ENCODE assay signal across 8 cellular contexts in genomic region chr20:59027746-59028320, GRCh38. TPM values are rescaled to one million over a fixed set of nuclear protein-coding genes. Genes with fewer than 3 reads are reported as not detected.
DNase-seq lines count a peak whose midpoint lies in the region; TF ChIP-seq lines count a peak whose summit lies in the region.
"Had no signal": no experiment of that assay in that cellular context is flagged by ENCODE, and none has a peak within 500 bp of the region (broad histone marks: within the 10 kb centered on the region; RNA-seq: fewer than 3 reads in every experiment).

No MANE protein-coding gene starts in this region.

- no peak overlapping the region for H3K4me3 ChIP-seq in fibroblast of pulmonary artery (replicated peaks; ENCODE audit: low read depth, low read length)

- TF ChIP-seq CTCF in fibroblast of pulmonary artery (IDR thresholded peaks at IDR 0.05; ENCODE audit: low read length, missing control alignments) = no peak

- DNase-seq in AG20443 (ENCODE audit: low spot score) (peak; percentile 51), RKO (ENCODE audit: low spot score) (peak; percentile 23), fibroblast of pulmonary artery (ENCODE audit: low read depth) (peak; percentile 55), mesenteric fat pad (ENCODE audit: low spot score) (no peak), NCI-H526 (lab: John Stamatoyannopoulos, UW) (no peak), NCI-H2029 treated with DMSO at 0.1 percent for 48 hours (lab: John Stamatoyannopoulos, UW) (no peak)
- DNase-seq: NCI-H1694 treated with DMSO at 0.1 percent for 48 hours, trophoblast cell had no signal

RNA-seq across cellular contexts. Expression of gene ATP5F1E, which starts 4.3 kb away (rescaled TPM):
- 71.3 TPM for total RNA-seq in mesenteric fat pad

RNA-seq across cellular contexts. Expression of gene TUBB1, which starts 8.6 kb away (rescaled TPM):
- 0.51 TPM for total RNA-seq in mesenteric fat pad

RNA-seq across cellular contexts. Expression of gene PRELID3B, which starts 14.8 kb away (rescaled TPM):
- 56.8 TPM for total RNA-seq in mesenteric fat pad

RNA-seq across cellular contexts. Expression of gene CTSZ, which starts 20.8 kb away (rescaled TPM):
- total RNA-seq in mesenteric fat pad = 277 TPM

RNA-seq across cellular contexts. Expression of gene NELFCD, which starts 46.8 kb away (rescaled TPM):
- 43.9 TPM for total RNA-seq in mesenteric fat pad

Comparison
In these comparisons a context has a peak if more than half of its experiments do, and no peak if none do; other contexts are left out.
1. DNase-seq: peak in AG20443 (single experiment), RKO (single experiment) and fibroblast of pulmonary artery (single experiment); none in mesenteric fat pad (single experiment), NCI-H526 (0 of 2) and NCI-H2029 treated with DMSO at 0.1 percent for 48 hours (single experiment).